28 cellular contexts compared by ENCODE assay signal in the genomic region with DNA sequence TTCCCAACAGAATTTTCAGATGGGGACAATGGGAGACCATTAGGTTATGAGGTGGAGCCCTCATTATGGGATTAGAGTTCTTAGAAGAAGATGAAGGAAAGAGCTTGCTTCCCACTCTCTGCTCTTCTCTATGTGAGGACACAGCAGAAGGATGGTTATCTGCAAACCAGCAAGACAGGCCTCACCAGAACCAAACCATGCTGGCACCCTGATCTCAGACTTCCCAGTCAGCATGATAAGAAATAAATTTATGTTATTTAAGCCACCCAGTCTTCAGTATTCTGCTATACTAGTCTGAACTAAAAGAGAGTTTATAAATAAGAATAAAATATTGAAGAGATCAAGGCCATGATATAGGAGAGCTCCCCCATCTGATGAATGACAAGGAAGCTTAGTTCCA.
"Had no signal": no experiment of that assay in that cellular context is flagged by ENCODE, and none has a peak within 500 bp of the region (broad histone marks: within the 10 kb centered on the region; RNA-seq: fewer than 3 reads in every experiment).

No MANE protein-coding gene starts in this region.

- H3K4me1 Mint-ChIP-seq: stimulated activated effector memory CD8-positive, alpha-beta T cell treated with anti-CD3 and anti-CD28 coated beads, Interleukin-12 subunit alpha, Interleukin-12 subunit beta, amount 100 ng/mL, for 72 hours; stimulated activated memory B cell treated with anti-CD40 and anti-IgM and Interleukin-4, amounts not matched to agents 10 μg/mL and 1 μg/mL and 100 μg/mL, for 72 hours; stimulated activated naive B cell treated with anti-CD40 and anti-IgM and Interleukin-4, amounts not matched to agents 10 μg/mL and 1 μg/mL and 100 μg/mL, for 72 hours; stimulated activated naive CD8-positive, alpha-beta T cell treated with anti-CD3 and anti-CD28 coated beads, Interleukin-15, amount 100 ng/mL, for 72 hours had no signal

- H3K27me3 Mint-ChIP-seq: stimulated activated memory B cell treated with anti-CD40 and anti-IgM and Interleukin-4, amounts not matched to agents 10 μg/mL and 1 μg/mL and 100 μg/mL, for 72 hours; stimulated activated naive B cell treated with anti-CD40 and anti-IgM and Interleukin-4, amounts not matched to agents 10 μg/mL and 1 μg/mL and 100 μg/mL, for 72 hours; stimulated activated naive CD8-positive, alpha-beta T cell treated with anti-CD3 and anti-CD28 coated beads, Interleukin-15, amount 100 ng/mL, for 72 hours; stimulated activated naive CD8-positive, alpha-beta T cell treated with anti-CD3 and anti-CD28 coated beads, Interleukin-15, Interleukin-2, amounts not matched to agents 100 ng/mL and 50 ng/mL, for 24 hours had no signal

- H3K27ac Mint-ChIP-seq: stimulated activated effector memory CD8-positive, alpha-beta T cell treated with anti-CD3 and anti-CD28 coated beads, Interleukin-12 subunit alpha, Interleukin-12 subunit beta, amount 100 ng/mL, for 72 hours; stimulated activated memory B cell treated with anti-CD40 and anti-IgM and Interleukin-4, amounts not matched to agents 10 μg/mL and 1 μg/mL and 100 μg/mL, for 72 hours; stimulated activated naive B cell treated with anti-CD40 and anti-IgM and Interleukin-4, amounts not matched to agents 10 μg/mL and 1 μg/mL and 100 μg/mL, for 72 hours; stimulated activated naive CD8-positive, alpha-beta T cell treated with anti-CD3 and anti-CD28 coated beads, Interleukin-15, amount 100 ng/mL, for 72 hours; stimulated activated naive CD8-positive, alpha-beta T cell treated with anti-CD3 and anti-CD28 coated beads, Interleukin-15, Interleukin-2, amounts not matched to agents 100 ng/mL and 50 ng/mL, for 24 hours; type B pancreatic cell had no signal

- H3K4me3 Mint-ChIP-seq: stimulated activated effector memory CD8-positive, alpha-beta T cell treated with anti-CD3 and anti-CD28 coated beads, Interleukin-12 subunit alpha, Interleukin-12 subunit beta, amount 100 ng/mL, for 72 hours; stimulated activated memory B cell treated with anti-CD40 and anti-IgM and Interleukin-4, amounts not matched to agents 10 μg/mL and 1 μg/mL and 100 μg/mL, for 72 hours; stimulated activated naive B cell treated with anti-CD40 and anti-IgM and Interleukin-4, amounts not matched to agents 10 μg/mL and 1 μg/mL and 100 μg/mL, for 72 hours; stimulated activated naive CD8-positive, alpha-beta T cell treated with anti-CD3 and anti-CD28 coated beads, Interleukin-15, amount 100 ng/mL, for 72 hours; stimulated activated naive CD8-positive, alpha-beta T cell treated with anti-CD3 and anti-CD28 coated beads, Interleukin-15, Interleukin-2, amounts not matched to agents 100 ng/mL and 50 ng/mL, for 24 hours; type B pancreatic cell had no signal

- H3K4me1 ChIP-seq: stomach, suprapubic skin, tibial artery, tibial nerve, transverse colon, upper lobe of left lung, upper lobe of right lung, uterus had no signal

- H3K27ac ChIP-seq: stomach, suprapubic skin, testis, thoracic aorta, thyroid gland, tibial artery, tibial nerve, transverse colon, upper lobe of left lung, upper lobe of right lung, uterus had no signal

- H3K36me3 ChIP-seq: stomach, suprapubic skin, thoracic aorta, thyroid gland, tibial artery, tibial nerve, transverse colon, upper lobe of left lung, upper lobe of right lung, uterus had no signal

- H3K27me3 ChIP-seq: stomach, suprapubic skin, testis, thyroid gland, tibial artery, tibial nerve, transverse colon, upper lobe of left lung, upper lobe of right lung, uterus had no signal

- ATAC-seq: stimulated activated effector memory CD8-positive, alpha-beta T cell treated with anti-CD3 and anti-CD28 coated beads, Interleukin-12 subunit alpha, Interleukin-12 subunit beta, amount 100 ng/mL, for 72 hours; stimulated activated memory B cell treated with anti-CD40 and anti-IgM and Interleukin-4, amounts not matched to agents 10 μg/mL and 1 μg/mL and 100 μg/mL, for 72 hours; stimulated activated naive B cell treated with anti-CD40 and anti-IgM and Interleukin-4, amounts not matched to agents 10 μg/mL and 1 μg/mL and 100 μg/mL, for 72 hours; stimulated activated naive CD8-positive, alpha-beta T cell treated with anti-CD3 and anti-CD28 coated beads, Interleukin-15, amount 100 ng/mL, for 72 hours; stimulated activated naive CD8-positive, alpha-beta T cell treated with anti-CD3 and anti-CD28 coated beads, Interleukin-15, Interleukin-2, amounts not matched to agents 100 U/mL and 50 U/mL, for 24 hours; upper lobe of right lung had no signal

- H3K4me3 ChIP-seq: stomach, suprapubic skin, testis, thoracic aorta, thyroid gland, tibial artery, tibial nerve, transverse colon, upper lobe of left lung, upper lobe of right lung, uterus had no signal

- DNase-seq: stimulated activated CD4-positive, alpha-beta T cell treated with anti-CD3 and anti-CD28 coated beads, Interleukin-1b, Interleukin-23, amount 100 ng/mL, for 48 hours; stimulated activated CD4-positive, alpha-beta T cell treated with anti-CD3 and anti-CD28 coated beads, Interleukin-2, amount 100 ng/mL, for 24 hours; stimulated activated CD4-positive, alpha-beta T cell treated with anti-CD3 and anti-CD28 coated beads, Interleukin-2, amount 100 ng/mL, for 48 hours; stimulated activated CD4-positive, alpha-beta T cell treated with anti-CD3 and anti-CD28 coated beads, Interleukin-4, amount 100 ng/mL, for 1 hour; stimulated activated CD4-positive, alpha-beta T cell treated with anti-CD3 and anti-CD28 coated beads, Interleukin-4, amount 100 ng/mL, for 24 hours; stimulated activated CD4-positive, alpha-beta T cell treated with anti-CD3 and anti-CD28 coated beads, Interleukin-4, amount 100 ng/mL, for 4 hours; stimulated activated CD8-positive, alpha-beta memory T cell treated with anti-CD3 and anti-CD28 coated beads, Interleukin-4, amount 100 ng/mL, for 48 hours; stimulated activated naive B cell treated with anti-CD40 and anti-IgM and Interleukin-4, amounts not matched to agents 10 μg/mL and 1 μg/mL and 100 μg/mL, for 72 hours; stimulated activated naive CD4-positive, alpha-beta T cell; stimulated activated naive CD4-positive, alpha-beta T cell treated with Interleukin-2 at 50 U/mL for 16 hours; stimulated activated naive CD8-positive, alpha-beta T cell treated with anti-CD3 and anti-CD28 coated beads, Interleukin-15, amount 100 ng/mL, for 72 hours; stimulated activated naive CD8-positive, alpha-beta T cell treated with anti-CD3 and anti-CD28 coated beads, Interleukin-15, Interleukin-2, amounts not matched to agents 100 U/mL and 50 U/mL, for 24 hours; stomach; substantia nigra; testis; thyroid gland; tibial artery; transverse colon; upper lobe of left lung; upper lobe of right lung; uterus had no signal

- H3K36me3 Mint-ChIP-seq: stimulated activated effector memory CD8-positive, alpha-beta T cell treated with anti-CD3 and anti-CD28 coated beads, Interleukin-12 subunit alpha, Interleukin-12 subunit beta, amount 100 ng/mL, for 72 hours; stimulated activated memory B cell treated with anti-CD40 and anti-IgM and Interleukin-4, amounts not matched to agents 10 μg/mL and 1 μg/mL and 100 μg/mL, for 72 hours; stimulated activated naive B cell treated with anti-CD40 and anti-IgM and Interleukin-4, amounts not matched to agents 10 μg/mL and 1 μg/mL and 100 μg/mL, for 72 hours; type B pancreatic cell had no signal

- H3K9me3 ChIP-seq: stomach, suprapubic skin, testis, thoracic aorta, thyroid gland, tibial artery, tibial nerve, transverse colon, upper lobe of left lung, upper lobe of right lung, uterus had no signal
